9 cellular contexts compared by ENCODE assay signal in the genomic region with DNA sequence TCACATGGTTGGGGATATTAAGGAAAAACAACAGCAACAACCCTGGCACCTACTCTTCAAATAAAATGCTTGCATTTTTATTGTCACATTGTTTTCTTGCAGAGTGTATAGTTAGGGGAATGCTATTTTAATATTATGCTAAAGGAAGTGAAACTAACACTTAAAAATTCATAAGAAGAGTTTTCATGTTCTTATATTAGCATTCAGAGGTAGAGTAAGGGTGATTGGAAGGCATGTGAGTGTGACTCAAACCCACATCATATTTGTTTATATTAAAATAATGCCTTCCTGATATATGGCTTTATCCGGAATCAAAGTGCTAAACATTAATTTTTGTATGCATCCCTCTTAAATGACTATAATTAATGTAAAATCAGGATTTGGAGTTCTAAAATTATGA. TPM values are rescaled to one million over a fixed set of nuclear protein-coding genes. Genes with fewer than 3 reads are reported as not detected.
DNase-seq lines count a peak whose midpoint lies in the region; ATAC-seq, FAIRE-seq and TF ChIP-seq lines count a peak whose summit lies in the region.
"Had no signal": no experiment of that assay in that cellular context is flagged by ENCODE, and none has a peak within 500 bp of the region (broad histone marks: within the 10 kb centered on the region; RNA-seq: fewer than 3 reads in every experiment).

No MANE protein-coding gene starts in this region.

- CTCF ChIA-PET in PC-3 (lab: Charles Lee), result no interaction called here

- H3K4me1 ChIP-seq in PC-3 (ENCODE audit: insufficient read depth, low read length), result peaks cover 36% of the 10 kb centered on the region

- peak; percentile 73 for FAIRE-seq in GM12892 (lab: Jason Lieb, UNC)
- no peak for FAIRE-seq in H54 (lab: Jason Lieb, UNC)

- DNase-seq in GM12892 (ENCODE audit: insufficient read length) (no peak), PC-3 (peak; percentile 25), H54 (ENCODE audit: insufficient read length, low spot score) (no peak), G401 (ENCODE audit: low spot score) (no peak), NCI-H2081 (lab: John Stamatoyannopoulos, UW) (no peak), islet precursor cell (no peak)

- H2AFZ ChIP-seq in PC-3 (ENCODE audit: low read length), result no peak overlapping the region

- no peak for TF ChIP-seq POLR2A in GM12892 (IDR thresholded peaks at IDR 0.05; ENCODE audit: low read depth, low read length)
- TF ChIP-seq POLR2A in H54 (IDR thresholded peaks at IDR 0.05; ENCODE audit: low read depth, low read length), result no peak

- no peak overlapping the region for H3K9ac ChIP-seq in PC-3 (ENCODE audit: low read length)

- no peak overlapping the region for H3K4me3 ChIP-seq in PC-3 (ENCODE audit: low read length)

- ATAC-seq in GM19468 (IDR thresholded peaks at IDR 0.05; ENCODE audit: extremely low read depth, unreplicated experiment) (peak; percentile 95), HG03045 (IDR thresholded peaks at IDR 0.05; ENCODE audit: unreplicated experiment) (peak; percentile 72), PC-3 (peak; percentile 67)

- H3K27ac ChIP-seq in PC-3 (ENCODE audit: low read length), result peak overlapping the region; percentile 24; the same call in 1 of the 2 replicates
- H3K27ac ChIP-seq: HL-60 had no signal

- no TSS peak for BruUV-seq in PC-3 (replicated peaks; lab: Mats Ljungman, UMichigan)

- H3K9me2 ChIP-seq in PC-3 (replicated peaks; ENCODE audit: low read length), result no peaks in the 10 kb centered on the region

- H3F3A ChIP-seq in PC-3 (ENCODE audit: low read length, unreplicated experiment), result peaks cover 6% of the 10 kb centered on the region

- H3K36me3 ChIP-seq in PC-3 (ENCODE audit: low read depth, low read length), result no peaks in the 10 kb centered on the region

- TF ChIP-seq CTCF in PC-3 (conservative IDR thresholded peaks at IDR 0.05; ENCODE audit: low read depth, low read length), result no peak

- no peaks in the 10 kb centered on the region for H3K79me2 ChIP-seq in PC-3 (ENCODE audit: low read length)

- POLR2A ChIA-PET in PC-3 (lab: Charles Lee; ENCODE audit: unreplicated experiment), result no interaction called here

- no peaks in the 10 kb centered on the region for H4K20me1 ChIP-seq in PC-3 (ENCODE audit: low read length)

- no peaks in the 10 kb centered on the region for H3K9me3 ChIP-seq in PC-3 (ENCODE audit: low read length)

- H3K27me3 ChIP-seq in PC-3 (ENCODE audit: low read length), result no peaks in the 10 kb centered on the region

- in situ Hi-C loops in G401 (cut with HindIII; ENCODE audit: low sequenced_read_pairs), result no loop called here

- peak overlapping the region; percentile 45; the same call in 1 of the 2 replicates for H3K4me2 ChIP-seq in PC-3 (ENCODE audit: low read length)

- intact Hi-C loops in PC-3 (cut with micrococcal nuclease), result loop anchor here (1.0 kb wide), 1 partner anchor 11 kb away; no protein-coding TSS in a partner anchor

RNA-seq across cellular contexts. Expression of a gene that starts 59.8 kb away (rescaled TPM):
- polyA plus RNA-seq in GM12892 (2012; ENCODE audit: missing spikeins), result 65.6 TPM
- 120 and 128 TPM in 2 replicates for total RNA-seq in PC-3 (2014; rRNA removed)
- not detected in 2 replicates for total RNA-seq in G401 (2014; rRNA removed; shearing (Covaris generic))

Comparison
In these comparisons a context has a peak if more than half of its experiments do, and no peak if none do; other contexts are left out.
1. RNA of a gene that starts 59.8 kb away (total RNA-seq): 120 to 128 TPM in PC-3; not detected in G401; every median in the first group is over 100 times any median in the second.
2. Peak in every context shown above with its lines, with median percentiles within 50 percentile points of each other: ATAC-seq.